In genomic region chr6:112033824-112034223, GRCh38 we compare ENCODE assay signal across 30 cellular contexts. TPM values are rescaled to one million over a fixed set of nuclear protein-coding genes. Genes with fewer than 3 reads are reported as not detected.
A peak's percentile ranks its signal among the peaks of the same experiment; 100 is the strongest.
DNase-seq lines count a peak whose midpoint lies in the region; ATAC-seq and TF ChIP-seq lines count a peak whose summit lies in the region.
"Had no signal": no experiment of that assay in that cellular context is flagged by ENCODE, and none has a peak within 500 bp of the region (broad histone marks: within the 10 kb centered on the region; RNA-seq: fewer than 3 reads in every experiment).

No MANE protein-coding gene starts in this region.

- H3K4me1 ChIP-seq in GM23338 (ENCODE audit: insufficient read depth) = peaks cover 3% of the 10 kb centered on the region; the same call in 1 of the 2 replicates

- no peaks in the 10 kb centered on the region for H3K36me3 ChIP-seq in GM23338 (ENCODE audit: insufficient read depth)

- DNase-seq in activated CD4-positive, alpha-beta T cell treated with anti-CD3 and anti-CD28 coated beads for 36 hours = no peak
- no peak for DNase-seq in activated CD4-positive, alpha-beta T cell treated with anti-CD3 and anti-CD28 coated beads, Interleukin-2, amount 50 U/mL, for 48 hours
- peak; percentile 19 for DNase-seq in GM23338 (ENCODE audit: low spot score)
- DNase-seq in activated naive CD8-positive, alpha-beta T cell treated with anti-CD3 and anti-CD28 coated beads, Interleukin-2, amount 10 ng/mL, durations not matched to agents 7 days and 5 days = no peak
- DNase-seq in NOMO-1 treated with dmso at 0.1 percent for 144 hours (lab: John Stamatoyannopoulos, UW; ENCODE audit: unreplicated experiment) = no peak
- no peak for DNase-seq in mesenteric fat pad (ENCODE audit: low spot score)
- no peak for DNase-seq in epidermal melanocyte (ENCODE audit: insufficient read length, low spot score)
- DNase-seq: DMS153, erythroblast, foreskin melanocyte, Karpas-422, kidney glomerular epithelial cell, mammary epithelial cell, naive B cell, NCI-H1048, NCI-H2107, NCI-H748 treated with DMSO at 0.1 percent for 48 hours, PC-3, SIG-M5 had no signal

- no peak for TF ChIP-seq CTCF in GM23338 (conservative IDR thresholded peaks at IDR 0.05; ENCODE audit: low read depth in 2 of 2)
- no peak for TF ChIP-seq CTCF in nephron (IDR thresholded peaks at IDR 0.05; ENCODE audit: unreplicated experiment in 3 of 3)

- H3K4me3 Mint-ChIP-seq in activated CD4-positive, alpha-beta T cell treated with anti-CD3 and anti-CD28 coated beads for 36 hours = no peak overlapping the region
- no peak overlapping the region for H3K4me3 Mint-ChIP-seq in GM23338
- H3K4me3 Mint-ChIP-seq in activated naive CD8-positive, alpha-beta T cell treated with anti-CD3 and anti-CD28 coated beads, Interleukin-2, amount 10 ng/mL, durations not matched to agents 7 days and 5 days = no peak overlapping the region
- no peak overlapping the region for H3K4me3 Mint-ChIP-seq in nephron
- H3K4me3 Mint-ChIP-seq: naive B cell; T-helper 1 cell treated with Interleukin-12 subunit alpha and Interleukin-12 subunit beta and Interleukin-4 antibody, amounts not matched to agents 30 μg/mL and 1 μg/mL, for 36 hours had no signal

- peaks cover 2% of the 10 kb centered on the region for H3K36me3 Mint-ChIP-seq in activated CD4-positive, alpha-beta T cell treated with anti-CD3 and anti-CD28 coated beads for 36 hours (ENCODE audit: low read depth)
- H3K36me3 Mint-ChIP-seq in GM23338 (ENCODE audit: low read depth) (no peaks in the 10 kb centered on the region), nephron (ENCODE audit: low read depth) (no peaks in the 10 kb centered on the region)
- H3K36me3 Mint-ChIP-seq in activated naive CD8-positive, alpha-beta T cell treated with anti-CD3 and anti-CD28 coated beads, Interleukin-2, amount 10 ng/mL, durations not matched to agents 7 days and 5 days = no peaks in the 10 kb centered on the region
- H3K36me3 Mint-ChIP-seq: naive B cell had no signal

- no peak overlapping the region for H3K27ac ChIP-seq in GM23338 (ENCODE audit: low read depth)
- H3K27ac ChIP-seq: C4-2B, VCaP had no signal

- no peak overlapping the region for H3K4me2 ChIP-seq in GM23338

- POLR2A ChIA-PET in activated CD4-positive, alpha-beta T cell treated with anti-CD3 and anti-CD28 coated beads for 36 hours (lab: Charles Lee) = interaction anchor here (0.8 kb wide), 1 partner anchor 17 kb away, joined by 3 read pairs; no protein-coding TSS in a partner anchor
- POLR2A ChIA-PET in activated naive CD8-positive, alpha-beta T cell treated with anti-CD3 and anti-CD28 coated beads, Interleukin-2, amount 10 ng/mL, durations not matched to agents 7 days and 5 days (lab: Charles Lee) = no interaction called here

- H2AFZ ChIP-seq in GM23338 = peak overlapping the region; percentile 18

- H3K4me1 Mint-ChIP-seq in activated CD4-positive, alpha-beta T cell treated with anti-CD3 and anti-CD28 coated beads for 36 hours = peaks cover 88% of the 10 kb centered on the region
- H3K4me1 Mint-ChIP-seq in GM23338 (peaks cover 13% of the 10 kb centered on the region), nephron (peaks cover 35% of the 10 kb centered on the region)
- H3K4me1 Mint-ChIP-seq in activated naive CD8-positive, alpha-beta T cell treated with anti-CD3 and anti-CD28 coated beads, Interleukin-2, amount 10 ng/mL, durations not matched to agents 7 days and 5 days = peaks cover 26% of the 10 kb centered on the region

- H3K27ac Mint-ChIP-seq in activated CD4-positive, alpha-beta T cell treated with anti-CD3 and anti-CD28 coated beads for 36 hours = peak overlapping the region; percentile 73
- H3K27ac Mint-ChIP-seq in GM23338 (no peak overlapping the region), nephron (peak overlapping the region in 2 of 3 experiments; percentile 24 to 74)
- no peak overlapping the region for H3K27ac Mint-ChIP-seq in activated naive CD8-positive, alpha-beta T cell treated with anti-CD3 and anti-CD28 coated beads, Interleukin-2, amount 10 ng/mL, durations not matched to agents 7 days and 5 days
- H3K27ac Mint-ChIP-seq: naive B cell; progenitor cell of endocrine pancreas; T-helper 1 cell treated with Interleukin-12 subunit alpha and Interleukin-12 subunit beta and Interleukin-4 antibody, amounts not matched to agents 30 μg/mL and 1 μg/mL, for 36 hours had no signal

- no peaks in the 10 kb centered on the region for H3K27me3 ChIP-seq in GM23338 (ENCODE audit: insufficient read depth)
- H3K27me3 ChIP-seq: dorsolateral prefrontal cortex had no signal

- H3F3A ChIP-seq in GM23338 (replicated peaks; ENCODE audit: low read depth) = no peaks in the 10 kb centered on the region

- no peaks in the 10 kb centered on the region for H3K27me3 Mint-ChIP-seq in activated CD4-positive, alpha-beta T cell treated with anti-CD3 and anti-CD28 coated beads for 36 hours
- H3K27me3 Mint-ChIP-seq in GM23338 (ENCODE audit: insufficient read depth, low read depth, poor library complexity) = peaks cover 4% of the 10 kb centered on the region
- no peaks in the 10 kb centered on the region for H3K27me3 Mint-ChIP-seq in activated naive CD8-positive, alpha-beta T cell treated with anti-CD3 and anti-CD28 coated beads, Interleukin-2, amount 10 ng/mL, durations not matched to agents 7 days and 5 days
- H3K27me3 Mint-ChIP-seq in nephron (ENCODE audit: low read depth) = peaks cover 7% of the 10 kb centered on the region

- H3K9me3 Mint-ChIP-seq in activated CD4-positive, alpha-beta T cell treated with anti-CD3 and anti-CD28 coated beads for 36 hours (ENCODE audit: low read depth) = no peaks in the 10 kb centered on the region
- H3K9me3 Mint-ChIP-seq in GM23338 (no peaks in the 10 kb centered on the region), nephron (no peaks in the 10 kb centered on the region)
- no peaks in the 10 kb centered on the region for H3K9me3 Mint-ChIP-seq in activated naive CD8-positive, alpha-beta T cell treated with anti-CD3 and anti-CD28 coated beads, Interleukin-2, amount 10 ng/mL, durations not matched to agents 7 days and 5 days
- H3K9me3 Mint-ChIP-seq: naive B cell; T-helper 1 cell treated with Interleukin-12 subunit alpha and Interleukin-12 subunit beta and Interleukin-4 antibody, amounts not matched to agents 30 μg/mL and 1 μg/mL, for 36 hours had no signal

- H3K79me2 ChIP-seq in GM23338 (replicated peaks; ENCODE audit: insufficient read depth) = no peaks in the 10 kb centered on the region

- CTCF ChIA-PET in activated CD4-positive, alpha-beta T cell treated with anti-CD3 and anti-CD28 coated beads for 36 hours (lab: Charles Lee) = interaction anchor here (0.6 to 1.3 kb wide), 5 partner anchors 9 to 775 kb away, joined by 3 to 8 read pairs (median 3); a partner anchor contains a TSS

- no peaks in the 10 kb centered on the region for H4K20me1 ChIP-seq in GM23338 (replicated peaks; ENCODE audit: insufficient read depth)

- peak; percentile 20 for ATAC-seq in activated CD4-positive, alpha-beta T cell treated with anti-CD3 and anti-CD28 coated beads for 36 hours
- ATAC-seq in GM23338 = peak; percentile 66
- ATAC-seq in activated naive CD8-positive, alpha-beta T cell treated with anti-CD3 and anti-CD28 coated beads, Interleukin-2, amount 10 ng/mL, durations not matched to agents 7 days and 5 days (ENCODE audit: low read depth) = peak; percentile 21
- ATAC-seq: PC-3 had no signal

- intact Hi-C loops in activated CD4-positive, alpha-beta T cell treated with anti-CD3 and anti-CD28 coated beads for 36 hours (cut with DNase I, micrococcal nuclease) = loop anchor here in 1 of 2 experiments (10.0 kb wide), 1 partner anchor 879 kb away; no protein-coding TSS in a partner anchor

- H3K9me2 ChIP-seq in GM23338 (ENCODE audit: insufficient read depth) = no peaks in the 10 kb centered on the region

- no peak overlapping the region for H3K4me3 ChIP-seq in GM23338
- H3K4me3 ChIP-seq: dorsolateral prefrontal cortex, GM12878 had no signal

RNA-seq across cellular contexts. Expression of gene CCN6, which starts 20.1 kb away (rescaled TPM):
- under 1 TPM; 0.26 to 0.32 TPM for total RNA-seq in activated CD4-positive, alpha-beta T cell treated with anti-CD3 and anti-CD28 coated beads for 36 hours
- total RNA-seq in GM23338 (2014; rRNA removed; shearing (Covaris generic)) = not detected in 2 replicates
- 0.65 and 0.73 TPM in 2 replicates for polyA plus RNA-seq in GM23338 (2016; fragmentation: Nextera tagmentation; extraction: Ambion mirVana)
- total RNA-seq in activated naive CD8-positive, alpha-beta T cell treated with anti-CD3 and anti-CD28 coated beads, Interleukin-2, amount 10 ng/mL, durations not matched to agents 7 days and 5 days = not detected
- not detected for total RNA-seq in mesenteric fat pad
- total RNA-seq: activated CD8-positive, alpha-beta memory T cell treated with anti-CD3 and anti-CD28 coated beads for 36 hours; bronchial epithelial cell; dorsolateral prefrontal cortex; GM12878; H1; PC-3; progenitor cell of endocrine pancreas; skeletal muscle tissue had no signal
- polyA plus RNA-seq: H1 had no signal

RNA-seq across cellular contexts. Expression of gene TUBE1, which starts 53.5 kb away (rescaled TPM):
- 10 to 100 TPM; 41.8 to 44.4 TPM for total RNA-seq in activated CD4-positive, alpha-beta T cell treated with anti-CD3 and anti-CD28 coated beads for 36 hours
- total RNA-seq in GM23338 (2014; rRNA removed; shearing (Covaris generic)) = 24.7 and 27.7 TPM in 2 replicates
- polyA plus RNA-seq in GM23338 (2016; fragmentation: Nextera tagmentation; extraction: Ambion mirVana) = 24.2 and 26.3 TPM in 2 replicates
- total RNA-seq in activated naive CD8-positive, alpha-beta T cell treated with anti-CD3 and anti-CD28 coated beads, Interleukin-2, amount 10 ng/mL, durations not matched to agents 7 days and 5 days = 10 to 100 TPM; 27.6 to 28.2 TPM
- 16.9 TPM for total RNA-seq in mesenteric fat pad

RNA-seq across cellular contexts. Expression of gene FAM229B, which starts 53.6 kb away (rescaled TPM):
- 1 to 10 TPM; 6.4 to 7.3 TPM for total RNA-seq in activated CD4-positive, alpha-beta T cell treated with anti-CD3 and anti-CD28 coated beads for 36 hours
- total RNA-seq in GM23338 (2014; rRNA removed; shearing (Covaris generic)) = 4.4 and 4.7 TPM in 2 replicates
- 26.3 and 32.9 TPM in 2 replicates for polyA plus RNA-seq in GM23338 (2016; fragmentation: Nextera tagmentation; extraction: Ambion mirVana)
- total RNA-seq in activated naive CD8-positive, alpha-beta T cell treated with anti-CD3 and anti-CD28 coated beads, Interleukin-2, amount 10 ng/mL, durations not matched to agents 7 days and 5 days = 1 to 10 TPM; 1.9 to 2.3 TPM
- total RNA-seq in mesenteric fat pad = 10.8 TPM

Comparison
In these comparisons a context has a peak if more than half of its experiments do, and no peak if none do; other contexts are left out.
1. H3K27ac Mint-ChIP-seq: peak in activated CD4-positive, alpha-beta T cell treated with anti-CD3 and anti-CD28 coated beads for 36 hours (single experiment) and nephron (2 of 3); none in GM23338 (single experiment) and activated naive CD8-positive, alpha-beta T cell treated with anti-CD3 and anti-CD28 coated beads, Interleukin-2, amount 10 ng/mL, durations not matched to agents 7 days and 5 days (single experiment).
2. Peak in every context shown above with its lines, with median percentiles within 50 percentile points of each other: ATAC-seq.